In the genomic region with DNA sequence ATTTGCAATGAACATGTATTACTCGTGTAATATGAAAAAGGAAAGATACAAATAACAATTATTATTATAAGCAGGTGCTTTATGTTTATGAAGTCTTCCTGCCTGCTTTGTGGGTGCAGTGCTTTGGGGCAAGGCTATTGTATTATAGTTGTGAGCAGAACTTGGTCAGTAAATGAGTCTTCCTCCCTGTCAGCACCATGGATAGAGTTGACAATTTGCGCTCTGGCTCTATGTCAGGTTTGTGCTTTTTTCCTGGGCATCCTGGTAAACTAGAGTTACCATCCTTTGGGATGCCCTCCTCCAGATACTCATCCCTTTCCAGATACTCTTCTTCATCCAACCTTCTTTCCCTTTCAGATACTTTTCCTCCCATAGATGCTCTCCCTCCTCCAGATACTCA, we compare ENCODE assay signal across 1 cellular context.
TF ChIP-seq lines count a peak whose summit lies in the region.

No MANE protein-coding gene starts in this region.

TF ChIP-seq in GM23338, 12 proteins besides CTCF, POLR2A, EP300 and RAD21 (continued from another document):
- TF ChIP-seq, protein P1, sequence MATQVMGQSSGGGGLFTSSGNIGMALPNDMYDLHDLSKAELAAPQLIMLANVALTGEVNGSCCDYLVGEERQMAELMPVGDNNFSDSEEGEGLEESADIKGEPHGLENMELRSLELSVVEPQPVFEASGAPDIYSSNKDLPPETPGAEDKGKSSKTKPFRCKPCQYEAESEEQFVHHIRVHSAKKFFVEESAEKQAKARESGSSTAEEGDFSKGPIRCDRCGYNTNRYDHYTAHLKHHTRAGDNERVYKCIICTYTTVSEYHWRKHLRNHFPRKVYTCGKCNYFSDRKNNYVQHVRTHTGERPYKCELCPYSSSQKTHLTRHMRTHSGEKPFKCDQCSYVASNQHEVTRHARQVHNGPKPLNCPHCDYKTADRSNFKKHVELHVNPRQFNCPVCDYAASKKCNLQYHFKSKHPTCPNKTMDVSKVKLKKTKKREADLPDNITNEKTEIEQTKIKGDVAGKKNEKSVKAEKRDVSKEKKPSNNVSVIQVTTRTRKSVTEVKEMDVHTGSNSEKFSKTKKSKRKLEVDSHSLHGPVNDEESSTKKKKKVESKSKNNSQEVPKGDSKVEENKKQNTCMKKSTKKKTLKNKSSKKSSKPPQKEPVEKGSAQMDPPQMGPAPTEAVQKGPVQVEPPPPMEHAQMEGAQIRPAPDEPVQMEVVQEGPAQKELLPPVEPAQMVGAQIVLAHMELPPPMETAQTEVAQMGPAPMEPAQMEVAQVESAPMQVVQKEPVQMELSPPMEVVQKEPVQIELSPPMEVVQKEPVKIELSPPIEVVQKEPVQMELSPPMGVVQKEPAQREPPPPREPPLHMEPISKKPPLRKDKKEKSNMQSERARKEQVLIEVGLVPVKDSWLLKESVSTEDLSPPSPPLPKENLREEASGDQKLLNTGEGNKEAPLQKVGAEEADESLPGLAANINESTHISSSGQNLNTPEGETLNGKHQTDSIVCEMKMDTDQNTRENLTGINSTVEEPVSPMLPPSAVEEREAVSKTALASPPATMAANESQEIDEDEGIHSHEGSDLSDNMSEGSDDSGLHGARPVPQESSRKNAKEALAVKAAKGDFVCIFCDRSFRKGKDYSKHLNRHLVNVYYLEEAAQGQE (IDR thresholded peaks at IDR 0.05; ENCODE audit: unreplicated experiment), result peak; percentile 72
- TF ChIP-seq STAT1 (IDR thresholded peaks at IDR 0.05; ENCODE audit: unreplicated experiment) (no peak), ZNF114 (CRISPR knock-in tag; IDR thresholded peaks at IDR 0.05) (no peak), CREB1 (CRISPR knock-in tag; IDR thresholded peaks at IDR 0.05; ENCODE audit: low read depth) (no peak)
